In genomic region chr17:74245145-74245817, GRCh38 we compare ENCODE assay signal across 1 cellular context.
TF ChIP-seq lines count a peak whose summit lies in the region.

No MANE protein-coding gene starts in this region.

TF ChIP-seq in HepG2, 621 proteins besides CTCF, POLR2A, EP300 and RAD21:
- TF ChIP-seq E2F2 (CRISPR knock-in tag; IDR thresholded peaks at IDR 0.05; ENCODE audit: borderline replicate concordance) (no peak), ZNF331 (CRISPR knock-in tag; IDR thresholded peaks at IDR 0.05) (no peak), ZNF432 (CRISPR knock-in tag; IDR thresholded peaks at IDR 0.05; ENCODE audit: borderline replicate concordance) (no peak), ZNF256 (CRISPR knock-in tag; conservative IDR thresholded peaks at IDR 0.05) (no peak), SMARCC2 (IDR thresholded peaks at IDR 0.05) (no peak), ZNF335 (CRISPR knock-in tag; IDR thresholded peaks at IDR 0.05) (no peak), IKZF4 (CRISPR knock-in tag; IDR thresholded peaks at IDR 0.05; ENCODE audit: borderline replicate concordance, low read depth, not compliant biosample characterization) (no peak), ZNF850 (CRISPR knock-in tag; conservative IDR thresholded peaks at IDR 0.05) (no peak), SAFB2 (CRISPR knock-in tag; IDR thresholded peaks at IDR 0.05; ENCODE audit: borderline replicate concordance, low read depth) (no peak), BRCA1 (CRISPR knock-in tag; IDR thresholded peaks at IDR 0.05) (no peak), EHMT2 (IDR thresholded peaks at IDR 0.05; ENCODE audit: borderline replicate concordance, low read depth, low read length) (no peak), ZNF430 (CRISPR knock-in tag; IDR thresholded peaks at IDR 0.05) (no peak)
TF ChIP-seq in HepG2: peak in this region for 0.
